In the genomic region with DNA sequence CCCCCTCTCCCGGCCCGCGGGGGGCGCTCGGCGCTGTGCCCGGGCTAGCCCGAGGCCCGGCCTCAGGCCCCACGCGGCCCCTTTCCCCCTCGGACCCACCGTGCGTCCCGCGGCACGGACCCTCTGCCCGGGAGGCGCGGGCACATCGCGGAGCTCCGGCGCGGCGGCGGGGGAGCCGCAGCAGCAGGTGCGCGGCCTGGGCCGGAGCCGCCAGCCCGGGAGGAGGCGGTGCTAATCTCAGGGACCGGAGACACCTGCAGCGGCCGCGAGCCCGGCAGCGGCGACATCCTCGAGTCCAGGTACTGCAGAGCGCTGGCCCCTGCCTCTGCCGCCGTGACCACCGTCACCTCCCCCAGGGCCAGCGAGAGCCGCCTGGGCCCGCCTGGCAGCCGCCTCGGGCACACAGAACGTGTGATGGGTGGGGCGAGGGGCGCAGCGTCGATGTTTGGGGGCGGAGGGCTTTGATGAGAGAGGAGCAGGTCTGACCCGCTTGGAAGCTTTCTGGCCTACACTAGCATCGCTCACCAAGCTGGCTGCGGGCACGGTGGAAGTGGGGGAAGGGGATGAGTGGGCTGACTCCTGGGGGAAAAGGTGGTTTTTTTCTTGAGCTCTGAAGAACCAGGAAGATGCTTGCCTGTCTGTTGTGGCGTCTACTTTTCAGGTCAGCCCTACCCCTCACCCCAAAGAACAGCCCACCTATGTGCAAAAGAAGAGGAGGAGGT, we compare ENCODE assay signal across 8 cellular contexts. TPM values are rescaled to one million over a fixed set of nuclear protein-coding genes. Genes with fewer than 3 reads are reported as not detected.
DNase-seq lines count a peak whose midpoint lies in the region; ATAC-seq and TF ChIP-seq lines count a peak whose summit lies in the region.

No MANE protein-coding gene starts in this region.

- H3K27ac Mint-ChIP-seq in activated T-cell treated with anti-CD3 and anti-CD28 coated beads, Interleukin-2, amount 50 U/mL, for 24 hours, result peak overlapping the region; percentile 97

- H3K36me3 Mint-ChIP-seq in activated T-cell treated with anti-CD3 and anti-CD28 coated beads, Interleukin-2, amount 50 U/mL, for 24 hours (ENCODE audit: low read depth), result peaks cover 50% of the 10 kb centered on the region

- peak; percentile 40 for DNase-seq in KBM-7
- peak; percentile 78 for DNase-seq in activated T-cell treated with anti-CD3 and anti-CD28 coated beads, Interleukin-2, amount 50 U/mL, for 24 hours
- DNase-seq in fibroblast of mammary gland (ENCODE audit: low read depth), result no peak
- DNase-seq in omental fat pad (ENCODE audit: low spot score), result no peak
- no peak for DNase-seq in H4 (ENCODE audit: low spot score)
- DNase-seq in AG08395 (ENCODE audit: low spot score), result no peak

- peaks cover 73% of the 10 kb centered on the region for H3K4me1 Mint-ChIP-seq in activated T-cell treated with anti-CD3 and anti-CD28 coated beads, Interleukin-2, amount 50 U/mL, for 24 hours (ENCODE audit: low read depth)

- H3K9me3 Mint-ChIP-seq in activated T-cell treated with anti-CD3 and anti-CD28 coated beads, Interleukin-2, amount 50 U/mL, for 24 hours, result no peaks in the 10 kb centered on the region

- in situ Hi-C loops in KBM-7 (cut with MboI; ENCODE audit: low pct_unique_long_range_greater_than_20kb, low sequenced_read_pairs), result no loop called here

- no peaks in the 10 kb centered on the region for H3K27me3 Mint-ChIP-seq in activated T-cell treated with anti-CD3 and anti-CD28 coated beads, Interleukin-2, amount 50 U/mL, for 24 hours

- ATAC-seq in GM21723 (IDR thresholded peaks at IDR 0.05; ENCODE audit: unreplicated experiment) (peak; percentile 52), omental fat pad (ENCODE audit: low FRiP score) (peak; percentile 46)

- H3K4me3 ChIP-seq in fibroblast of mammary gland (ENCODE audit: control insufficient read depth, low read depth, low read length), result peak overlapping the region; percentile 32

- peak overlapping the region; percentile 95 for H3K4me3 Mint-ChIP-seq in activated T-cell treated with anti-CD3 and anti-CD28 coated beads, Interleukin-2, amount 50 U/mL, for 24 hours

- TF ChIP-seq CTCF in GM12874 (IDR thresholded peaks at IDR 0.05; ENCODE audit: insufficient read depth, low read depth, low read length) (peak; percentile 42; the same call in 1 of the 2 replicates), fibroblast of mammary gland (conservative IDR thresholded peaks at IDR 0.05; ENCODE audit: control insufficient read depth, insufficient read depth, low read depth, low read length) (no peak), omental fat pad (IDR thresholded peaks at IDR 0.05) (no peak)

RNA-seq across cellular contexts. Expression of a gene that starts 0.5 kb away (rescaled TPM):
- total RNA-seq in omental fat pad, result 10 to 100 TPM; 12.7 to 25.5 (median 15.8) TPM
- 4.5 and 10.6 TPM in 2 replicates for total RNA-seq in H4 (2014; rRNA removed; shearing (Covaris generic))

Comparison
In these comparisons a context has a peak if more than half of its experiments do, and no peak if none do; other contexts are left out.
1. DNase-seq: peak in KBM-7 (single experiment) and activated T-cell treated with anti-CD3 and anti-CD28 coated beads, Interleukin-2, amount 50 U/mL, for 24 hours (single experiment); none in fibroblast of mammary gland (single experiment), omental fat pad (single experiment), H4 (single experiment) and AG08395 (single experiment).